3 cellular contexts compared by ENCODE assay signal in genomic region chr3:126208618-126209256, GRCh38.
TF ChIP-seq lines count a peak whose summit lies in the region.

No MANE protein-coding gene starts in this region.

TF ChIP-seq in IMR-90, 13 proteins besides CTCF, POLR2A, EP300 and RAD21 (continued from another document):
- TF ChIP-seq USF2 (IDR thresholded peaks at IDR 0.05; ENCODE audit: low read depth, low read length) (peak; percentile 49), NFE2L2 (IDR thresholded peaks at IDR 0.05; ENCODE audit: low read depth, low read length) (peak; percentile 61; the same call in 1 of the 2 replicates), SMC3 (IDR thresholded peaks at IDR 0.05; ENCODE audit: low read depth, low read length) (no peak), MAFK (IDR thresholded peaks at IDR 0.05; ENCODE audit: low read depth, low read length) (0 out of 2 replicates have a peak, but pooled peaks have one; percentile 15), BHLHE40 (IDR thresholded peaks at IDR 0.05; ENCODE audit: low read depth, low read length) (no peak), FOS (IDR thresholded peaks at IDR 0.05; ENCODE audit: low read depth, low read length) (peak; percentile 51; the same call in 1 of the 2 replicates)
- TF ChIP-seq, protein P1, sequence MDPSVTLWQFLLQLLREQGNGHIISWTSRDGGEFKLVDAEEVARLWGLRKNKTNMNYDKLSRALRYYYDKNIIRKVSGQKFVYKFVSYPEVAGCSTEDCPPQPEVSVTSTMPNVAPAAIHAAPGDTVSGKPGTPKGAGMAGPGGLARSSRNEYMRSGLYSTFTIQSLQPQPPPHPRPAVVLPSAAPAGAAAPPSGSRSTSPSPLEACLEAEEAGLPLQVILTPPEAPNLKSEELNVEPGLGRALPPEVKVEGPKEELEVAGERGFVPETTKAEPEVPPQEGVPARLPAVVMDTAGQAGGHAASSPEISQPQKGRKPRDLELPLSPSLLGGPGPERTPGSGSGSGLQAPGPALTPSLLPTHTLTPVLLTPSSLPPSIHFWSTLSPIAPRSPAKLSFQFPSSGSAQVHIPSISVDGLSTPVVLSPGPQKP (IDR thresholded peaks at IDR 0.05; ENCODE audit: borderline replicate concordance, low read depth, low read length): no peak

TF ChIP-seq in SK-N-SH treated with all-trans-retinoic acid at 6 μM for 48 hours, 23 proteins besides CTCF, POLR2A, EP300 and RAD21 (continued from another document):
- TF ChIP-seq CSDC2 (CRISPR knock-in tag; IDR thresholded peaks at IDR 0.05): 0 out of 2 replicates have a peak, but pooled peaks have one; percentile 40
TF ChIP-seq in SK-N-SH treated with all-trans-retinoic acid at 6 μM for 48 hours: peak in this region for 1.

TF ChIP-seq in GM23338, 12 proteins besides CTCF, POLR2A, EP300 and RAD21:
- no peak for TF ChIP-seq NANOG (IDR thresholded peaks at IDR 0.05; ENCODE audit: borderline replicate concordance)
- TF ChIP-seq ZNF331 (CRISPR knock-in tag; IDR thresholded peaks at IDR 0.05; ENCODE audit: low read depth): no peak
- TF ChIP-seq POLR2AphosphoS5 (IDR thresholded peaks at IDR 0.05; ENCODE audit: low read depth): no peak
- TF ChIP-seq EZH2 (IDR thresholded peaks at IDR 0.05; ENCODE audit: low read depth, unreplicated experiment): no peak
- TF ChIP-seq STAT1 (IDR thresholded peaks at IDR 0.05; ENCODE audit: unreplicated experiment): no peak
- TF ChIP-seq EZH2phosphoT487 (IDR thresholded peaks at IDR 0.05; ENCODE audit: unreplicated experiment): no peak
- no peak for TF ChIP-seq REST (IDR thresholded peaks at IDR 0.05; ENCODE audit: unreplicated experiment)
- no peak for TF ChIP-seq ETS1 (IDR thresholded peaks at IDR 0.05)
- TF ChIP-seq, protein P2, sequence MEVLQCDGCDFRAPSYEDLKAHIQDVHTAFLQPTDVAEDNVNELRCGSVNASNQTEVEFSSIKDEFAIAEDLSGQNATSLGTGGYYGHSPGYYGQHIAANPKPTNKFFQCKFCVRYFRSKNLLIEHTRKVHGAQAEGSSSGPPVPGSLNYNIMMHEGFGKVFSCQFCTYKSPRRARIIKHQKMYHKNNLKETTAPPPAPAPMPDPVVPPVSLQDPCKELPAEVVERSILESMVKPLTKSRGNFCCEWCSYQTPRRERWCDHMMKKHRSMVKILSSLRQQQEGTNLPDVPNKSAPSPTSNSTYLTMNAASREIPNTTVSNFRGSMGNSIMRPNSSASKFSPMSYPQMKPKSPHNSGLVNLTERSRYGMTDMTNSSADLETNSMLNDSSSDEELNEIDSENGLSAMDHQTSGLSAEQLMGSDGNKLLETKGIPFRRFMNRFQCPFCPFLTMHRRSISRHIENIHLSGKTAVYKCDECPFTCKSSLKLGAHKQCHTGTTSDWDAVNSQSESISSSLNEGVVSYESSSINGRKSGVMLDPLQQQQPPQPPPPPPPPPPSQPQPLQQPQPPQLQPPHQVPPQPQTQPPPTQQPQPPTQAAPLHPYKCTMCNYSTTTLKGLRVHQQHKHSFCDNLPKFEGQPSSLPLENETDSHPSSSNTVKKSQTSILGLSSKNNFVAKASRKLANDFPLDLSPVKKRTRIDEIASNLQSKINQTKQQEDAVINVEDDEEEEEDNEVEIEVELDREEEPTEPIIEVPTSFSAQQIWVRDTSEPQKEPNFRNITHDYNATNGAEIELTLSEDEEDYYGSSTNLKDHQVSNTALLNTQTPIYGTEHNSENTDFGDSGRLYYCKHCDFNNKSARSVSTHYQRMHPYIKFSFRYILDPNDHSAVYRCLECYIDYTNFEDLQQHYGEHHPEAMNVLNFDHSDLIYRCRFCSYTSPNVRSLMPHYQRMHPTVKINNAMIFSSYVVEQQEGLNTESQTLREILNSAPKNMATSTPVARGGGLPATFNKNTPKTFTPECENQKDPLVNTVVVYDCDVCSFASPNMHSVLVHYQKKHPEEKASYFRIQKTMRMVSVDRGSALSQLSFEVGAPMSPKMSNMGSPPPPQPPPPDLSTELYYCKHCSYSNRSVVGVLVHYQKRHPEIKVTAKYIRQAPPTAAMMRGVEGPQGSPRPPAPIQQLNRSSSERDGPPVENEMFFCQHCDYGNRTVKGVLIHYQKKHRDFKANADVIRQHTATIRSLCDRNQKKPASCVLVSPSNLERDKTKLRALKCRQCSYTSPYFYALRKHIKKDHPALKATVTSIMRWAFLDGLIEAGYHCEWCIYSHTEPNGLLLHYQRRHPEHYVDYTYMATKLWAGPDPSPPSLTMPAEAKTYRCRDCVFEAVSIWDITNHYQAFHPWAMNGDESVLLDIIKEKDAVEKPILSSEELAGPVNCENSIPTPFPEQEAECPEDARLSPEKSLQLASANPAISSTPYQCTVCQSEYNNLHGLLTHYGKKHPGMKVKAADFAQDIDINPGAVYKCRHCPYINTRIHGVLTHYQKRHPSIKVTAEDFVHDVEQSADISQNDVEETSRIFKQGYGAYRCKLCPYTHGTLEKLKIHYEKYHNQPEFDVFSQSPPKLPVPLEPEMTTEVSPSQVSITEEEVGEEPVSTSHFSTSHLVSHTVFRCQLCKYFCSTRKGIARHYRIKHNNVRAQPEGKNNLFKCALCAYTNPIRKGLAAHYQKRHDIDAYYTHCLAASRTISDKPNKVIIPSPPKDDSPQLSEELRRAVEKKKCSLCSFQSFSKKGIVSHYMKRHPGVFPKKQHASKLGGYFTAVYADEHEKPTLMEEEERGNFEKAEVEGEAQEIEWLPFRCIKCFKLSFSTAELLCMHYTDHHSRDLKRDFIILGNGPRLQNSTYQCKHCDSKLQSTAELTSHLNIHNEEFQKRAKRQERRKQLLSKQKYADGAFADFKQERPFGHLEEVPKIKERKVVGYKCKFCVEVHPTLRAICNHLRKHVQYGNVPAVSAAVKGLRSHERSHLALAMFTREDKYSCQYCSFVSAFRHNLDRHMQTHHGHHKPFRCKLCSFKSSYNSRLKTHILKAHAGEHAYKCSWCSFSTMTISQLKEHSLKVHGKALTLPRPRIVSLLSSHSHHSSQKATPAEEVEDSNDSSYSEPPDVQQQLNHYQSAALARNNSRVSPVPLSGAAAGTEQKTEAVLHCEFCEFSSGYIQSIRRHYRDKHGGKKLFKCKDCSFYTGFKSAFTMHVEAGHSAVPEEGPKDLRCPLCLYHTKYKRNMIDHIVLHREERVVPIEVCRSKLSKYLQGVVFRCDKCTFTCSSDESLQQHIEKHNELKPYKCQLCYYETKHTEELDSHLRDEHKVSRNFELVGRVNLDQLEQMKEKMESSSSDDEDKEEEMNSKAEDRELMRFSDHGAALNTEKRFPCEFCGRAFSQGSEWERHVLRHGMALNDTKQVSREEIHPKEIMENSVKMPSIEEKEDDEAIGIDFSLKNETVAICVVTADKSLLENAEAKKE (CRISPR knock-in tag; IDR thresholded peaks at IDR 0.05): no peak
- TF ChIP-seq ZNF114 (CRISPR knock-in tag; IDR thresholded peaks at IDR 0.05): no peak
- TF ChIP-seq JUNB (IDR thresholded peaks at IDR 0.05; ENCODE audit: unreplicated experiment): no peak
- TF ChIP-seq CREB1 (CRISPR knock-in tag; IDR thresholded peaks at IDR 0.05; ENCODE audit: low read depth): no peak
